Comparison of ENCODE assay signal across 8 cellular contexts in the genomic region with DNA sequence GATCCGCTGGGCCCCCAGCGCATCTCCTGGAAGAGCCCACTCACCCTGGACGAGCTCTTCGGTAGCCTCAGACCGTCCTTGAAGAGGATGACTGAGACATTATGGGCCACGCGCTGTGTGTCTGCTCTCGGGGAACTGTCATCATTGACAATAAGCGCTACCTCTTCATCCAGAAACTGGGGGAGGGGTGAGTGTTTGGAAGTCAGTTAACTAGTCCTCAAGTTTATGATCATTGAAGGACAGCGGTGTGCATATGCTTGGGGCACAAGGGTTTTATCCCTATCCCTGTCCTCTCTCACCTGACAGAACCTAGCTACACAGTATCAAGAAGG. TPM values are rescaled to one million over a fixed set of nuclear protein-coding genes. Genes with fewer than 3 reads are reported as not detected.
DNase-seq lines count a peak whose midpoint lies in the region; ATAC-seq and TF ChIP-seq lines count a peak whose summit lies in the region.

No MANE protein-coding gene starts in this region.

- TF ChIP-seq CTCF in liver (IDR thresholded peaks at IDR 0.05; ENCODE audit: low read depth, low read length, missing input control) (no peak), thyroid gland (IDR thresholded peaks at IDR 0.05) (no peak)

- no peak for TF ChIP-seq RAD21 in liver (IDR thresholded peaks at IDR 0.05)

- H3K4me1 ChIP-seq in liver (ENCODE audit: control insufficient read depth in 4 of 4, insufficient read depth in 4 of 4, low read length in 3 of 4) (peaks cover 12 to 67% (median 57%) of the 10 kb centered on the region in 4 donors), thyroid gland (peaks cover 24 to 53% of the 10 kb centered on the region in 2 donors)

- intact Hi-C loops in thyroid gland (cut with DNase I) = loop anchor here (5.0 kb wide), 1 partner anchor 36 kb away; no protein-coding TSS in a partner anchor

- peak overlapping the region; percentile 91 for H3K27ac ChIP-seq in angular gyrus (ENCODE audit: low read depth, low read length)
- H3K27ac ChIP-seq in liver (ENCODE audit: low read depth in 1 of 2, low read length in 2 of 2) = peak overlapping the region; percentile 72 to 94
- peak overlapping the region; percentile 35 to 89 (median 86) for H3K27ac ChIP-seq in thyroid gland

- H3K27ac Mint-ChIP-seq in activated T-cell treated with anti-CD3 and anti-CD28 coated beads, Interleukin-2, amount 50 U/mL, for 72 hours = peak overlapping the region; percentile 98

- peak overlapping the region; percentile 76 to 97 for H3K9ac ChIP-seq in liver (ENCODE audit: low read depth in 1 of 2, low read length in 2 of 2)

- H3K36me3 Mint-ChIP-seq in activated T-cell treated with anti-CD3 and anti-CD28 coated beads, Interleukin-2, amount 50 U/mL, for 72 hours (ENCODE audit: insufficient read depth in 2 of 2) = peaks cover 8% of the 10 kb centered on the region in 2 donors

- DNase-seq in activated T-cell treated with anti-CD3 and anti-CD28 coated beads, Interleukin-2, amount 50 U/mL, for 72 hours = no peak
- no peak for DNase-seq in activated T-cell treated with anti-CD3 and anti-CD28 coated beads, Interleukin-2, amount 50 U/mL, for 48 hours
- DNase-seq in thyroid gland (no peak), NK-92 (lab: John Stamatoyannopoulos, UW; ENCODE audit: unreplicated experiment) (no peak), left lobe of liver (ENCODE audit: low spot score) (no peak), DMS153 (lab: John Stamatoyannopoulos, UW) (no peak)

- ATAC-seq in activated T-cell treated with anti-CD3 and anti-CD28 coated beads, Interleukin-2, amount 50 U/mL, for 72 hours (replicated peaks in 1 of 2) = no peak
- ATAC-seq in left lobe of liver = no peak

- H3K36me3 ChIP-seq in liver (ENCODE audit: control insufficient read depth in 4 of 4, insufficient read depth in 3 of 4, low read depth in 1 of 4, low read length in 3 of 4) = peaks cover 0 to 3% (median 0%) of the 10 kb centered on the region in 4 donors
- H3K36me3 ChIP-seq in thyroid gland = peaks cover 0 to 4% of the 10 kb centered on the region in 2 donors

- peak overlapping the region; percentile 70 to 95 (median 80) for H3K4me3 ChIP-seq in liver (ENCODE audit: low read depth in 1 of 3, low read length in 3 of 3)
- peak overlapping the region; percentile 21 to 83 (median 72) for H3K4me3 ChIP-seq in thyroid gland (replicated peaks in 1 of 3)

- H3K9me3 Mint-ChIP-seq in activated T-cell treated with anti-CD3 and anti-CD28 coated beads, Interleukin-2, amount 50 U/mL, for 72 hours = no peaks in the 10 kb centered on the region

- peaks cover 63% of the 10 kb centered on the region for H3K4me1 Mint-ChIP-seq in activated T-cell treated with anti-CD3 and anti-CD28 coated beads, Interleukin-2, amount 50 U/mL, for 72 hours (ENCODE audit: low read depth)

- no peak for TF ChIP-seq POLR2A in thyroid gland (IDR thresholded peaks at IDR 0.05)

- WGBS in liver = 12% methylated on average over 10 of the region's 10 CpGs
- WGBS in thyroid gland, 2 donors = 15 to 17% methylated on average over 10 of the region's 10 CpGs

- no peaks in the 10 kb centered on the region for H3K27me3 Mint-ChIP-seq in activated T-cell treated with anti-CD3 and anti-CD28 coated beads, Interleukin-2, amount 50 U/mL, for 72 hours (ENCODE audit: low read depth)

- H3K27me3 ChIP-seq in liver (ENCODE audit: control insufficient read depth in 4 of 4, insufficient read depth in 4 of 4, low read length in 3 of 4) (no peaks in the 10 kb centered on the region), thyroid gland (no peaks in the 10 kb centered on the region)

- H3K9me3 ChIP-seq in liver (ENCODE audit: control insufficient read depth in 4 of 4, low read length in 3 of 4) = no peaks in the 10 kb centered on the region
- no peaks in the 10 kb centered on the region for H3K9me3 ChIP-seq in thyroid gland

- H3K4me3 Mint-ChIP-seq in activated T-cell treated with anti-CD3 and anti-CD28 coated beads, Interleukin-2, amount 50 U/mL, for 72 hours = peak overlapping the region; percentile 75 to 78

TF ChIP-seq in liver, 16 proteins besides CTCF, POLR2A, EP300 and RAD21:
- TF ChIP-seq RXRA (IDR thresholded peaks at IDR 0.05) (no peak), SP1 (IDR thresholded peaks at IDR 0.05) (no peak), NR2F2 (IDR thresholded peaks at IDR 0.05) (no peak), EGR1 (IDR thresholded peaks at IDR 0.05; ENCODE audit: low read depth in 2 of 2) (no peak), YY1 (IDR thresholded peaks at IDR 0.05) (no peak), HNF4A (conservative IDR thresholded peaks at IDR 0.05) (no peak), HNF4G (IDR thresholded peaks at IDR 0.05) (no peak), FOXA2 (IDR thresholded peaks at IDR 0.05) (no peak), JUND (IDR thresholded peaks at IDR 0.05) (no peak), GABPA (IDR thresholded peaks at IDR 0.05 in 1 of 2, conservative IDR thresholded peaks at IDR 0.05 in 1 of 2) (no peak), TAF1 (conservative IDR thresholded peaks at IDR 0.05) (no peak), FOXA1 (IDR thresholded peaks at IDR 0.05) (no peak)
- TF ChIP-seq, protein P1, sequence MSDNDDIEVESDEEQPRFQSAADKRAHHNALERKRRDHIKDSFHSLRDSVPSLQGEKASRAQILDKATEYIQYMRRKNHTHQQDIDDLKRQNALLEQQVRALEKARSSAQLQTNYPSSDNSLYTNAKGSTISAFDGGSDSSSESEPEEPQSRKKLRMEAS (IDR thresholded peaks at IDR 0.05) = no peak
- TF ChIP-seq, protein P2, sequence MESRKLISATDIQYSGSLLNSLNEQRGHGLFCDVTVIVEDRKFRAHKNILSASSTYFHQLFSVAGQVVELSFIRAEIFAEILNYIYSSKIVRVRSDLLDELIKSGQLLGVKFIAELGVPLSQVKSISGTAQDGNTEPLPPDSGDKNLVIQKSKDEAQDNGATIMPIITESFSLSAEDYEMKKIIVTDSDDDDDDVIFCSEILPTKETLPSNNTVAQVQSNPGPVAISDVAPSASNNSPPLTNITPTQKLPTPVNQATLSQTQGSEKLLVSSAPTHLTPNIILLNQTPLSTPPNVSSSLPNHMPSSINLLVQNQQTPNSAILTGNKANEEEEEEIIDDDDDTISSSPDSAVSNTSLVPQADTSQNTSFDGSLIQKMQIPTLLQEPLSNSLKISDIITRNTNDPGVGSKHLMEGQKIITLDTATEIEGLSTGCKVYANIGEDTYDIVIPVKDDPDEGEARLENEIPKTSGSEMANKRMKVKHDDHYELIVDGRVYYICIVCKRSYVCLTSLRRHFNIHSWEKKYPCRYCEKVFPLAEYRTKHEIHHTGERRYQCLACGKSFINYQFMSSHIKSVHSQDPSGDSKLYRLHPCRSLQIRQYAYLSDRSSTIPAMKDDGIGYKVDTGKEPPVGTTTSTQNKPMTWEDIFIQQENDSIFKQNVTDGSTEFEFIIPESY (IDR thresholded peaks at IDR 0.05) = no peak

RNA-seq across cellular contexts. Expression of a gene that starts 0.6 kb away (rescaled TPM):
- 10 to 100 TPM; 36.8 to 46.0 TPM for total RNA-seq in activated T-cell treated with anti-CD3 and anti-CD28 coated beads, Interleukin-2, amount 50 U/mL, for 72 hours
- 10 to 100 TPM; 14.8 to 44.3 TPM for total RNA-seq in liver
- polyA plus RNA-seq in liver = 10 to 100 TPM in 1 of 2 donors, 1 to 10 TPM in 1; 5.8 to 32.5 TPM
- 10 to 100 TPM; 19.5 to 33.0 (median 24.9) TPM for total RNA-seq in thyroid gland
- total RNA-seq in left lobe of liver = 24.4 TPM

RNA-seq across cellular contexts. Expression of a gene that starts 0.6 kb away (rescaled TPM):
- total RNA-seq in activated T-cell treated with anti-CD3 and anti-CD28 coated beads, Interleukin-2, amount 50 U/mL, for 72 hours = 1 to 10 TPM; 2.3 to 3.4 TPM
- 1 to 10 TPM; 2.8 to 5.2 TPM for total RNA-seq in liver
- polyA plus RNA-seq in liver = 1 to 10 TPM; 2.3 TPM
- total RNA-seq in thyroid gland = 10 to 100 TPM; 12.9 to 24.6 (median 14.9) TPM
- 3.1 TPM for total RNA-seq in left lobe of liver

RNA-seq across cellular contexts. Expression of a gene that starts 7.2 kb away (rescaled TPM):
- not detected for total RNA-seq in activated T-cell treated with anti-CD3 and anti-CD28 coated beads, Interleukin-2, amount 50 U/mL, for 72 hours
- total RNA-seq in liver = under 1 TPM in 1 of 2 donors, not detected in 1; 0.08 TPM
- under 1 TPM; 0.19 to 0.20 TPM for polyA plus RNA-seq in liver
- total RNA-seq in thyroid gland = not detected
- total RNA-seq in left lobe of liver = not detected

RNA-seq across cellular contexts. Expression of a gene that starts 7.9 kb away (rescaled TPM):
- total RNA-seq in activated T-cell treated with anti-CD3 and anti-CD28 coated beads, Interleukin-2, amount 50 U/mL, for 72 hours = 10 to 100 TPM; 82.0 to 99.8 TPM
- total RNA-seq in liver (10 to 100 TPM; 16.2 to 25.5 TPM), thyroid gland (10 to 100 TPM; 21.0 to 72.4 (median 34.8) TPM), left lobe of liver (29.0 TPM)
- polyA plus RNA-seq in liver = 10 to 100 TPM; 37.6 to 63.1 TPM

RNA-seq across cellular contexts. Expression of a gene that starts 16.3 kb away (rescaled TPM):
- 100 to 1,000 TPM; 101 to 117 TPM for total RNA-seq in activated T-cell treated with anti-CD3 and anti-CD28 coated beads, Interleukin-2, amount 50 U/mL, for 72 hours
- total RNA-seq in liver (10 to 100 TPM; 15.5 to 30.6 TPM), thyroid gland (10 to 100 TPM; 38.1 to 66.4 (median 45.5) TPM), left lobe of liver (22.1 TPM)
- polyA plus RNA-seq in liver = 10 to 100 TPM in 1 of 2 donors, 1 to 10 TPM in 1; 9.0 to 25.5 TPM
